ENCODE assay signal across 9 cellular contexts in the genomic region with DNA sequence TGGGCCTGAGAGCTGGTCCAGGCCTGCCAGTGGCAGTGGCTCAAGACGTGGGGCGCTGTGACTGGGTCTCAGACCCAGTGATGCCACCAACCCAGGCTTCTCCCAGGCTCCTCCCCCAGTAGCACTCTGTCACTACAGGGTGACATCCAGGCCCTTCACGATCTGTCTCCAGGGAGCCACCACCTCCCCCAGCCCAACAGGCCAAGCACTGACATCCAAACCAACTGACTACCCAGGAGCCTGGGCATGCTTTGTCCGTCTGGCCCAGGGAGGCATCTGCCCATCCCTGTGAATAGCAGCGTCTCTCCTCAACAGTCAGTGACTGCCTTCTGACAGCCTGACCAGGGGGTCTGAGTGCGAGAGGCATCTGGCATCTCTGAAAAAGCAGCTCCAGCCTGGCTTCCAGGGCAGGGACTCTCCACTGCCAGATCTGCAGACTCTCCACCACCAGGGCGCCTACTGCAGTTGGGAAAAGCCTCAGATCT. TPM values are rescaled to one million over a fixed set of nuclear protein-coding genes. Genes with fewer than 3 reads are reported as not detected.
DNase-seq lines count a peak whose midpoint lies in the region; ATAC-seq and TF ChIP-seq lines count a peak whose summit lies in the region.
"Had no signal": no experiment of that assay in that cellular context is flagged by ENCODE, and none has a peak within 500 bp of the region (broad histone marks: within the 10 kb centered on the region; RNA-seq: fewer than 3 reads in every experiment).

No MANE protein-coding gene starts in this region.

- H3K9me3 Mint-ChIP-seq in activated T-cell treated with anti-CD3 and anti-CD28 coated beads, Interleukin-2, amount 50 U/mL, for 72 hours, result no peaks in the 10 kb centered on the region
- H3K9me3 Mint-ChIP-seq in mesothelial cell of epicardium (no peaks in the 10 kb centered on the region), type B pancreatic cell (no peaks in the 10 kb centered on the region)

- H3K27ac ChIP-seq in breast epithelium, result peak overlapping the region; percentile 99 to 100

- peaks cover 13% of the 10 kb centered on the region for H3K4me1 Mint-ChIP-seq in activated T-cell treated with anti-CD3 and anti-CD28 coated beads, Interleukin-2, amount 50 U/mL, for 72 hours (ENCODE audit: low read depth)
- H3K4me1 Mint-ChIP-seq in mesothelial cell of epicardium (peaks cover 42% of the 10 kb centered on the region), type B pancreatic cell (ENCODE audit: unreplicated experiment) (peaks cover 32% of the 10 kb centered on the region)

- H3K36me3 ChIP-seq in breast epithelium, result no peaks in the 10 kb centered on the region

- H3K36me3 Mint-ChIP-seq in activated T-cell treated with anti-CD3 and anti-CD28 coated beads, Interleukin-2, amount 50 U/mL, for 72 hours (ENCODE audit: insufficient read depth in 2 of 2), result no peaks in the 10 kb centered on the region
- H3K36me3 Mint-ChIP-seq in mesothelial cell of epicardium (no peaks in the 10 kb centered on the region), type B pancreatic cell (no peaks in the 10 kb centered on the region)

- H3K4me3 ChIP-seq in breast epithelium, result no peak overlapping the region

- intact Hi-C loops in breast epithelium (cut with DNase I; ENCODE audit: low total_unique reads), result no loop called here

- no peak for TF ChIP-seq CTCF in breast epithelium (IDR thresholded peaks at IDR 0.05)
- TF ChIP-seq CTCF in mesothelial cell of epicardium (IDR thresholded peaks at IDR 0.05; ENCODE audit: unreplicated experiment), result no peak
- TF ChIP-seq CTCF in type B pancreatic cell (conservative IDR thresholded peaks at IDR 0.05), result no peak

- no peaks in the 10 kb centered on the region for H3K9me3 ChIP-seq in breast epithelium

- H3K4me3 Mint-ChIP-seq in activated T-cell treated with anti-CD3 and anti-CD28 coated beads, Interleukin-2, amount 50 U/mL, for 72 hours, result peak overlapping the region; percentile 45 to 74
- H3K4me3 Mint-ChIP-seq in mesothelial cell of epicardium (peak overlapping the region; percentile 43), type B pancreatic cell (peak overlapping the region; percentile 41)

- no peaks in the 10 kb centered on the region for H3K27me3 Mint-ChIP-seq in activated T-cell treated with anti-CD3 and anti-CD28 coated beads, Interleukin-2, amount 50 U/mL, for 72 hours (ENCODE audit: low read depth)
- H3K27me3 Mint-ChIP-seq in mesothelial cell of epicardium (ENCODE audit: low read depth) (no peaks in the 10 kb centered on the region), type B pancreatic cell (no peaks in the 10 kb centered on the region)

- H3K4me1 ChIP-seq in breast epithelium, result peaks cover 6 to 10% of the 10 kb centered on the region in 2 donors

- H3K27ac Mint-ChIP-seq in activated T-cell treated with anti-CD3 and anti-CD28 coated beads, Interleukin-2, amount 50 U/mL, for 72 hours, result no peak overlapping the region
- H3K27ac Mint-ChIP-seq in mesothelial cell of epicardium (peak overlapping the region; percentile 98), type B pancreatic cell (peak overlapping the region; percentile 92)

- no peak for TF ChIP-seq POLR2A in breast epithelium (IDR thresholded peaks at IDR 0.05)

- DNase-seq in activated T-cell treated with anti-CD3 and anti-CD28 coated beads, Interleukin-2, amount 50 U/mL, for 72 hours, result no peak
- DNase-seq in activated T-cell treated with anti-CD3 and anti-CD28 coated beads, Interleukin-2, amount 50 U/mL, for 48 hours, result no peak
- DNase-seq in breast epithelium (ENCODE audit: low spot score in 2 of 2) (no peak), mesothelial cell of epicardium (ENCODE audit: low spot score in 2 of 2, unreplicated experiment in 2 of 2) (no peak), type B pancreatic cell (ENCODE audit: extremely low spot score, unreplicated experiment) (no peak), GF-D8 (lab: John Stamatoyannopoulos, UW) (no peak)
- DNase-seq in activated effector memory CD4-positive, alpha-beta T cell treated with Interleukin-2 at 50 U/mL for 16 hours, result no peak

- no peaks in the 10 kb centered on the region for H3K27me3 ChIP-seq in breast epithelium

- no peak for ATAC-seq in activated T-cell treated with anti-CD3 and anti-CD28 coated beads, Interleukin-2, amount 50 U/mL, for 72 hours (replicated peaks in 1 of 2)
- ATAC-seq in HG02970 (IDR thresholded peaks at IDR 0.05; ENCODE audit: low FRiP score, unreplicated experiment), result no peak

RNA-seq across cellular contexts. Expression of a gene that starts 13.0 kb away (rescaled TPM):
- not detected for total RNA-seq in activated T-cell treated with anti-CD3 and anti-CD28 coated beads, Interleukin-2, amount 50 U/mL, for 72 hours
- total RNA-seq in breast epithelium (not detected), mesothelial cell of epicardium (not detected in 3 replicates), type B pancreatic cell (ENCODE audit: low replicate concordance) (not detected in 2 replicates)
- total RNA-seq: pulmonary artery endothelial cell had no signal
